ENCODE assay signal across 6 cellular contexts in the genomic region with DNA sequence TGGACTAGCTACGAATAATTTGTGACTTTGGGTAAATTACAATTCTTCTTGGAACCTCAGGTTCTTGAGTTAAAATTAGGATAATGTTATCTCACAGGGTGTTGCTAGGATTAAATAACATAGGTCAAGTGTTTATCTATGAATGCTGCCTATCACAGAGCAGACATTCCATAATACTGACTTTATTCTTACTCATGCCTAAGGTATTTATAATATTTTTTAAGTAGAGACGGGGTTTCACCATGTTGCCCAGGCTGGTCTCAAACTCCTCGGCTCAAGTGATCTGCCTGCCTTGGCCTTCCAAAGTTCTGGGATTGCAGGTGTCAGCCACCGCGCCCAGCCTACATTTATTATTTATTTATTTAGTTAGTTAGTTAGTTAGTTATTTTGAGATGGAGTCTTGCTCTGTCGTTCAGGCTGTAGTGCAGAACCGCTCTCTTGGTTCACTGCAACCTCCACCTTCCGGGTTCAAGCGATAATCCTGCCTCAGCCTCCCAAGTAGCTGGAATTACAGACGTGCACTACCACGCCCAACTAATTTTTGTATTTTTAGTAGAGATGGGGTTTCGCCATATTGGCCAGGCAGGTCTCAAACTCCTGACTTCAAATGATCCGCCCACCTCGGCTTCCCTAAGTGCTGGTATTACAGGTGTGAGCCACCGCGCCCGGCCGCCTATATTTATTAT. TPM values are rescaled to one million over a fixed set of nuclear protein-coding genes. Genes with fewer than 3 reads are reported as not detected.
DNase-seq lines count a peak whose midpoint lies in the region; ATAC-seq and TF ChIP-seq lines count a peak whose summit lies in the region.

No MANE protein-coding gene starts in this region.

- DNase-seq in AG08395 (ENCODE audit: low spot score), result peak; percentile 63
- peak; percentile 59 for DNase-seq in RPMI7951 (ENCODE audit: low read depth)
- peak; percentile 20 for DNase-seq in hepatocyte (ENCODE audit: low spot score)
- no peak for DNase-seq in inferior parietal cortex (ENCODE audit: extremely low spot score)
- no peak for DNase-seq in germinal center (ENCODE audit: low spot score)

- peak overlapping the region; percentile 76 for H3K4me2 ChIP-seq in hepatocyte

- H3K4me1 ChIP-seq in hepatocyte (ENCODE audit: insufficient read depth), result peaks cover 20% of the 10 kb centered on the region

- H3K27me3 ChIP-seq in hepatocyte, result no peaks in the 10 kb centered on the region

- H4K20me1 ChIP-seq in hepatocyte (ENCODE audit: insufficient read depth, poor library complexity, severe bottlenecking), result no peaks in the 10 kb centered on the region

- no peak for TF ChIP-seq CTCF in hepatocyte (IDR thresholded peaks at IDR 0.05; ENCODE audit: poor library complexity)

- H3K9me3 ChIP-seq in hepatocyte (ENCODE audit: low read depth), result no peaks in the 10 kb centered on the region

- H3K36me3 ChIP-seq in hepatocyte (replicated peaks; ENCODE audit: insufficient read depth, low read depth), result no peaks in the 10 kb centered on the region

- H3K9me2 ChIP-seq in hepatocyte (replicated peaks; ENCODE audit: insufficient read depth), result no peaks in the 10 kb centered on the region

- peak overlapping the region; percentile 28 for H3K4me3 ChIP-seq in hepatocyte

- H3K79me2 ChIP-seq in hepatocyte, result peaks cover 45% of the 10 kb centered on the region

- 84% methylated on average over 18 of the region's 18 CpGs for WGBS in hepatocyte (ENCODE audit: low lambda C conversion rate, missing lambda C conversion rate)

- H2AFZ ChIP-seq in hepatocyte, result peak overlapping the region; percentile 57

- no peak for ATAC-seq in GM18861 (IDR thresholded peaks at IDR 0.05; ENCODE audit: unreplicated experiment)

- H3K27ac ChIP-seq in hepatocyte, result peak overlapping the region; percentile 99

RNA-seq across cellular contexts. Expression of a gene that starts 0.7 kb away (rescaled TPM):
- 37.0 and 40.4 TPM in 2 replicates for total RNA-seq in RPMI7951 (2014; rRNA removed; shearing (Covaris generic))
- 39.0 and 44.5 TPM in 2 replicates for total RNA-seq in hepatocyte
- 30.1 and 40.9 TPM in 2 replicates for polyA plus RNA-seq in hepatocyte

RNA-seq across cellular contexts. Expression of a gene that starts 3.8 kb away (rescaled TPM):
- total RNA-seq in RPMI7951 (2014; rRNA removed; shearing (Covaris generic)), result 101 and 108 TPM in 2 replicates
- total RNA-seq in hepatocyte, result 103 and 123 TPM in 2 replicates
- polyA plus RNA-seq in hepatocyte, result 82.7 and 85.7 TPM in 2 replicates

RNA-seq across cellular contexts. Expression of a gene that starts 56.9 kb away (rescaled TPM):
- total RNA-seq in RPMI7951 (2014; rRNA removed; shearing (Covaris generic)), result 32.3 and 33.7 TPM in 2 replicates
- 19.4 and 19.6 TPM in 2 replicates for total RNA-seq in hepatocyte
- polyA plus RNA-seq in hepatocyte, result 13.7 and 14.1 TPM in 2 replicates

RNA-seq across cellular contexts. Expression of a gene that starts 57.0 kb away (rescaled TPM):
- 42.1 and 59.8 TPM in 2 replicates for total RNA-seq in RPMI7951 (2014; rRNA removed; shearing (Covaris generic))
- 20.2 and 36.8 TPM in 2 replicates for total RNA-seq in hepatocyte
- polyA plus RNA-seq in hepatocyte, result 9.6 and 15.1 TPM in 2 replicates

Comparison
In these comparisons a context has a peak if more than half of its experiments do, and no peak if none do; other contexts are left out.
1. DNase-seq: peak in AG08395 (single experiment), RPMI7951 (single experiment) and hepatocyte (single experiment); none in inferior parietal cortex (single experiment) and germinal center (single experiment).